In the genomic region with DNA sequence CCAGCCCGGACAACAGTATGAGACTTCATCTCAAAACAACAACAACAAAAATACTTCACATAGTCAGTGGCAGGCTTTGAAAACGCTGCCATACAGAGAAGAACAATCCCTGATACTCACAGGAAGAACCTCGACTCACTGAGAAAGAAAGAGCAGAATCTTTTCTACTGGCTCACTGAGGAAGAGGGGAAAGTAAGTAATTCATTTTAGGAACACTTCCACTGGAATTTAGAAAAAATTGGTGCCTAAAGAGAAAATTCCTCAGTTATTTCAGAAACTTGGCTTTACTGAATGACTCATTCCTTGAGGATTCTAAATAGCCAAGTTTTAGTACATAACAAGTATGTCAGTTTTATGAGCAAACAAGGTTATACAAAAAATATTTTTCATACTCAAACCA, we compare ENCODE assay signal across 12 cellular contexts. TPM values are rescaled to one million over a fixed set of nuclear protein-coding genes. Genes with fewer than 3 reads are reported as not detected.
DNase-seq lines count a peak whose midpoint lies in the region; ATAC-seq, FAIRE-seq and TF ChIP-seq lines count a peak whose summit lies in the region.
"Had no signal": no experiment of that assay in that cellular context is flagged by ENCODE, and none has a peak within 500 bp of the region (broad histone marks: within the 10 kb centered on the region; RNA-seq: fewer than 3 reads in every experiment).

No MANE protein-coding gene starts in this region.

- peak; percentile 21 for FAIRE-seq in GM19239 (lab: Jason Lieb, UNC)

- peaks cover 42% of the 10 kb centered on the region for H3K4me1 ChIP-seq in lower lobe of right lung

- DNase-seq in A172 (ENCODE audit: low spot score) (peak; percentile 65), GM19239 (ENCODE audit: insufficient read length, low spot score) (no peak), amniotic epithelial cell (ENCODE audit: low read depth) (peak; percentile 77), lower lobe of right lung (no peak), OCI-M2 (lab: John Stamatoyannopoulos, UW; ENCODE audit: unreplicated experiment) (no peak), NCI-H2227 (lab: John Stamatoyannopoulos, UW; ENCODE audit: unreplicated experiment) (no peak)
- DNase-seq: DMS153, glutamatergic neuron, OCI-M1, substantia nigra had no signal

- intact Hi-C loops in lower lobe of right lung (cut with DNase I) = loop anchor here (10.0 kb wide), 1 partner anchor 148 kb away; the partner anchor contains the start of gene GAB2

- ATAC-seq in lower lobe of right lung = peak in 1 of 2 donors; percentile 34
- no peak for ATAC-seq in GM19395 (IDR thresholded peaks at IDR 0.05; ENCODE audit: unreplicated experiment)
- no peak for ATAC-seq in HG02763 (IDR thresholded peaks at IDR 0.05; ENCODE audit: unreplicated experiment)

- H3K27ac ChIP-seq in lower lobe of right lung = peak overlapping the region; percentile 67

- no peak overlapping the region for H3K4me3 ChIP-seq in lower lobe of right lung

- no peaks in the 10 kb centered on the region for H3K27me3 ChIP-seq in lower lobe of right lung (ENCODE audit: low read depth)

- H3K36me3 ChIP-seq in lower lobe of right lung = peaks cover 26% of the 10 kb centered on the region

- no peaks in the 10 kb centered on the region for H3K9me3 ChIP-seq in lower lobe of right lung

- TF ChIP-seq CTCF in lower lobe of right lung (IDR thresholded peaks at IDR 0.05) = no peak

RNA-seq across cellular contexts. Expression of gene NARS2, which starts 12.3 kb away (rescaled TPM):
- 48.5 and 49.6 TPM in 2 replicates for total RNA-seq in A172 (2014; rRNA removed; shearing (Covaris generic))
- total RNA-seq in lower lobe of right lung = 15.6 TPM

Comparison
In these comparisons a context has a peak if more than half of its experiments do, and no peak if none do; other contexts are left out.
1. DNase-seq: peak in A172 (single experiment) and amniotic epithelial cell (single experiment); none in GM19239 (single experiment), lower lobe of right lung (single experiment), OCI-M2 (single experiment) and NCI-H2227 (single experiment).